18 cellular contexts compared by ENCODE assay signal in the genomic region with DNA sequence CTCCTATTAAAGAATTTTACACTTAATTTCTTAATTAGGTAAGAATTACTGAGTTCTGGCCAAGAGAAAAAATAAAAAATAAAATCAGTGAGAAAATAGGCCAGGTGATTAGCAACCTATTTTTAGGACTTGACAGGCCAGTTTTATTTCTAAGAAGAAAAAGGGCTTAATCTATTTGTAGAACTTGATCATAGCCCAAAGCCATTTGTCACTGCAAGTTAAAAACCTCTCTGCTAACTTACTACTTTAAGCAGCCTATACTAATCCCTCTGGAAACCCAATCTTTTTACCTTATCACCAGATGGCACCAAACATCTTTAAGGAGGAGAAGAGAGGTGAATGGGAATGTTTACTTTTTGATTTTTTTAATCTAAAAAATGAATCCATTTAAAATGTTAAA.
DNase-seq lines count a peak whose midpoint lies in the region; ATAC-seq and TF ChIP-seq lines count a peak whose summit lies in the region.
"Had no signal": no experiment of that assay in that cellular context is flagged by ENCODE, and none has a peak within 500 bp of the region (broad histone marks: within the 10 kb centered on the region; RNA-seq: fewer than 3 reads in every experiment).

No MANE protein-coding gene starts in this region.

- H3K79me2 ChIP-seq in neural progenitor cell (ENCODE audit: low read depth), result no peaks in the 10 kb centered on the region

- no peak overlapping the region for H3K4me2 ChIP-seq in neural progenitor cell

- TF ChIP-seq CTCF in WERI-Rb-1 (IDR thresholded peaks at IDR 0.05; ENCODE audit: low read depth, low read length), result no peak
- peak; percentile 5 for TF ChIP-seq CTCF in psoas muscle (IDR thresholded peaks at IDR 0.05)
- no peak for TF ChIP-seq CTCF in GM13976 (IDR thresholded peaks at IDR 0.05; ENCODE audit: borderline replicate concordance, control extremely low read depth, extremely low read depth, insufficient read depth, missing control alignments)
- no peak for TF ChIP-seq CTCF in neural progenitor cell (IDR thresholded peaks at IDR 0.05)

- H3K4me1 Mint-ChIP-seq in neural progenitor cell, result no peaks in the 10 kb centered on the region
- H3K4me1 Mint-ChIP-seq: CD4-positive, alpha-beta memory T cell; H9; IgD-negative memory B cell had no signal

- peak overlapping the region; percentile 58 for H3K27ac ChIP-seq in WERI-Rb-1
- H3K27ac ChIP-seq in psoas muscle, result peak overlapping the region; percentile 89
- H3K27ac ChIP-seq in neural progenitor cell, result no peak overlapping the region

- H3K4me3 Mint-ChIP-seq in neural progenitor cell, result no peak overlapping the region
- H3K4me3 Mint-ChIP-seq: CD4-positive, alpha-beta memory T cell; H9; IgD-negative memory B cell had no signal

- DNase-seq in NCI-H2171 treated with DMSO at 0.1 percent for 48 hours (lab: John Stamatoyannopoulos, UW) (peak; percentile 29), NCI-H2171 (lab: John Stamatoyannopoulos, UW) (no peak), M059J (ENCODE audit: low read depth) (peak; percentile 3), WERI-Rb-1 (peak; percentile 10), psoas muscle (no peak), GM13976 (ENCODE audit: low spot score) (no peak), neural progenitor cell (ENCODE audit: low spot score) (no peak), COLO829 (ENCODE audit: low spot score) (no peak)
- DNase-seq: 8988T; BE2C; CD4-positive, alpha-beta memory T cell; H9; Kasumi-1; NCI-H187; Right ventricle myocardium superior had no signal

- peaks cover 18% of the 10 kb centered on the region for H3K9me3 ChIP-seq in WERI-Rb-1 (ENCODE audit: severe bottlenecking)
- H3K9me3 ChIP-seq in psoas muscle, result peaks cover 9% of the 10 kb centered on the region
- H3K9me3 ChIP-seq in neural progenitor cell (ENCODE audit: low read depth), result no peaks in the 10 kb centered on the region
- H3K9me3 ChIP-seq: BE2C had no signal

- H4K20me1 ChIP-seq in neural progenitor cell (ENCODE audit: low read depth), result no peaks in the 10 kb centered on the region

- no peaks in the 10 kb centered on the region for H3K36me3 Mint-ChIP-seq in neural progenitor cell
- H3K36me3 Mint-ChIP-seq: CD4-positive, alpha-beta memory T cell had no signal

- no peaks in the 10 kb centered on the region for H3F3A ChIP-seq in neural progenitor cell (ENCODE audit: low read depth)

- H3K9me3 Mint-ChIP-seq in neural progenitor cell, result peaks cover 2% of the 10 kb centered on the region

- no peaks in the 10 kb centered on the region for H3K27me3 Mint-ChIP-seq in neural progenitor cell (ENCODE audit: insufficient read depth, low read depth)
- H3K27me3 Mint-ChIP-seq: IgD-negative memory B cell had no signal

- peak in 3 of 4 donors; percentile 43 to 57 (median 43) for ATAC-seq in psoas muscle
- ATAC-seq: Panc1, SK-N-SH treated with all-trans-retinoic acid at 6 μM for 48 hours had no signal

- H3K4me3 ChIP-seq in WERI-Rb-1 (ENCODE audit: low read depth, low read length), result no peak overlapping the region
- H3K4me3 ChIP-seq in psoas muscle, result no peak overlapping the region
- no peak overlapping the region for H3K4me3 ChIP-seq in neural progenitor cell

- no peaks in the 10 kb centered on the region for H3K36me3 ChIP-seq in WERI-Rb-1
- H3K36me3 ChIP-seq in psoas muscle (ENCODE audit: insufficient read depth in 1 of 2, low read depth in 1 of 2), result no peaks in the 10 kb centered on the region
- no peaks in the 10 kb centered on the region for H3K36me3 ChIP-seq in neural progenitor cell
- H3K36me3 ChIP-seq: BE2C had no signal

- intact Hi-C loops in psoas muscle (cut with DNase I), result loop anchor here in 1 of 2 donors (10.0 kb wide), 1 partner anchor 281 kb away; no protein-coding TSS in a partner anchor

- no peak overlapping the region for H2AFZ ChIP-seq in neural progenitor cell (replicated peaks)

- no peaks in the 10 kb centered on the region for H3K27me3 ChIP-seq in WERI-Rb-1 (ENCODE audit: insufficient read depth, low read depth, severe bottlenecking)
- H3K27me3 ChIP-seq in psoas muscle (ENCODE audit: insufficient read depth in 3 of 3, low read length in 2 of 3), result no peaks in the 10 kb centered on the region
- no peaks in the 10 kb centered on the region for H3K27me3 ChIP-seq in neural progenitor cell
- H3K27me3 ChIP-seq: BE2C had no signal

- no peak overlapping the region for H3K9ac ChIP-seq in neural progenitor cell

- in situ Hi-C loops in GM13976 (cut with MboI; ENCODE audit: low sequenced_read_pairs, unreplicated experiment), result no loop called here

- H3K27ac Mint-ChIP-seq in neural progenitor cell, result no peak overlapping the region
- H3K27ac Mint-ChIP-seq: CD4-positive, alpha-beta memory T cell; H9; IgD-negative memory B cell had no signal

- H3K4me1 ChIP-seq in psoas muscle (peaks cover 32% of the 10 kb centered on the region), neural progenitor cell (no peaks in the 10 kb centered on the region)
- H3K4me1 ChIP-seq: BE2C had no signal

Comparison
In these comparisons a context has a peak if more than half of its experiments do, and no peak if none do; other contexts are left out.
1. DNase-seq: peak in NCI-H2171 treated with DMSO at 0.1 percent for 48 hours (single experiment), M059J (single experiment) and WERI-Rb-1 (single experiment); none in NCI-H2171 (single experiment), psoas muscle (0 of 2), GM13976 (single experiment), neural progenitor cell (single experiment) and COLO829 (single experiment).